23 cellular contexts compared by ENCODE assay signal in the genomic region with DNA sequence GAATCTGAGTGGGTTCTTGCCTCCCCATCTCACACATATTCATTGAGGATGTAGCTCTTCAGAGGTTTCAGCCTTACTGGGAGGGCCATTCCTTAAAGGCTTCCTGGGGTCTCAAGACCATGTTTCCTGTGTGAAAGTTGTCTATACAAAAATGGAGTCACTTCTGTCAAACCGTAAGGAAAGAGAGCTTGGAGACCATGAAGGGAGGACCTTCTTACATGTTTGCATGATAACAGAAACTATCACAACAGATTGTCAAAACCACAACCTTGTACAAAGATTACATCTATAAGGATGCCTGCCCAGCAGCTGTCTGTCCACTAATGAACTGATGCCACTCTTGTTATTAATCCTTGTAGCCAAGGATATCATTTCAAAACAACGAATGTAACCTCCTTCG.
DNase-seq lines count a peak whose midpoint lies in the region; ATAC-seq, FAIRE-seq and TF ChIP-seq lines count a peak whose summit lies in the region.
"Had no signal": no experiment of that assay in that cellular context is flagged by ENCODE, and none has a peak within 500 bp of the region (broad histone marks: within the 10 kb centered on the region; RNA-seq: fewer than 3 reads in every experiment).

No MANE protein-coding gene starts in this region.

- H3K27me3 Mint-ChIP-seq in nephron progenitor cell (ENCODE audit: low read depth, poor library complexity), result peaks cover 3% of the 10 kb centered on the region
- H3K27me3 Mint-ChIP-seq: CD4-positive, CD25-positive, alpha-beta regulatory T cell; CD8-positive, alpha-beta memory T cell; IgD-negative memory B cell had no signal

- H3K36me3 Mint-ChIP-seq in nephron progenitor cell (ENCODE audit: low read depth), result peaks cover 38% of the 10 kb centered on the region

- ATAC-seq in HG02610 (IDR thresholded peaks at IDR 0.05; ENCODE audit: unreplicated experiment) (peak; percentile 91), HG02759 (IDR thresholded peaks at IDR 0.05; ENCODE audit: unreplicated experiment) (no peak)

- H3K4me1 Mint-ChIP-seq in nephron progenitor cell, result no peaks in the 10 kb centered on the region
- H3K4me1 Mint-ChIP-seq: CD8-positive, alpha-beta memory T cell had no signal

- no peak overlapping the region for H3K4me3 Mint-ChIP-seq in nephron progenitor cell
- H3K4me3 Mint-ChIP-seq: CD4-positive, CD25-positive, alpha-beta regulatory T cell; CD8-positive, alpha-beta memory T cell; IgD-negative memory B cell had no signal

- no peak overlapping the region for H3K4me3 ChIP-seq in GM12865 (ENCODE audit: low read depth, low read length)
- H3K4me3 ChIP-seq: GM23248, HAP-1 had no signal

- FAIRE-seq in D721Med (lab: Jason Lieb, UNC), result peak; percentile 86
- FAIRE-seq: A204.1, HTR-8/SVneo had no signal

- no peak for TF ChIP-seq CTCF in D721Med (IDR thresholded peaks at IDR 0.05; ENCODE audit: insufficient read depth, missing control alignments)
- TF ChIP-seq CTCF in GM12865 (IDR thresholded peaks at IDR 0.05; ENCODE audit: insufficient read depth, low read depth, low read length, missing control alignments), result no peak
- no peak for TF ChIP-seq CTCF in nephron progenitor cell (IDR thresholded peaks at IDR 0.05)
- TF ChIP-seq CTCF in GM20000 (IDR thresholded peaks at IDR 0.05; ENCODE audit: extremely low read depth, missing control alignments), result no peak

- peaks cover 26% of the 10 kb centered on the region for H3K9me3 Mint-ChIP-seq in nephron progenitor cell

- no peak for DNase-seq in D721Med (ENCODE audit: insufficient read length, low spot score)
- peak; percentile 42 for DNase-seq in GM12865 (ENCODE audit: low read depth)
- DNase-seq in nephron progenitor cell, result no peak
- no peak for DNase-seq in posterior vena cava (ENCODE audit: low spot score)
- no peak for DNase-seq in cerebellar nuclear complex (lab: John Stamatoyannopoulos, UW)
- no peak for DNase-seq in GM20000 (ENCODE audit: low spot score)
- DNase-seq: ACHN; BE2C; C1 segment of cervical spinal cord; CD4-positive, CD25-positive, alpha-beta regulatory T cell; CD8-positive, alpha-beta memory T cell; COR-L47; DMS79; GDM1; GM23248; Karpas-422; KBM-7 had no signal

- intact Hi-C loops in posterior vena cava (cut with DNase I), result no loop called here

- H3K27ac Mint-ChIP-seq in nephron progenitor cell, result peak overlapping the region; percentile 14
